Comparison of ENCODE assay signal across 1 cellular context in the genomic region with DNA sequence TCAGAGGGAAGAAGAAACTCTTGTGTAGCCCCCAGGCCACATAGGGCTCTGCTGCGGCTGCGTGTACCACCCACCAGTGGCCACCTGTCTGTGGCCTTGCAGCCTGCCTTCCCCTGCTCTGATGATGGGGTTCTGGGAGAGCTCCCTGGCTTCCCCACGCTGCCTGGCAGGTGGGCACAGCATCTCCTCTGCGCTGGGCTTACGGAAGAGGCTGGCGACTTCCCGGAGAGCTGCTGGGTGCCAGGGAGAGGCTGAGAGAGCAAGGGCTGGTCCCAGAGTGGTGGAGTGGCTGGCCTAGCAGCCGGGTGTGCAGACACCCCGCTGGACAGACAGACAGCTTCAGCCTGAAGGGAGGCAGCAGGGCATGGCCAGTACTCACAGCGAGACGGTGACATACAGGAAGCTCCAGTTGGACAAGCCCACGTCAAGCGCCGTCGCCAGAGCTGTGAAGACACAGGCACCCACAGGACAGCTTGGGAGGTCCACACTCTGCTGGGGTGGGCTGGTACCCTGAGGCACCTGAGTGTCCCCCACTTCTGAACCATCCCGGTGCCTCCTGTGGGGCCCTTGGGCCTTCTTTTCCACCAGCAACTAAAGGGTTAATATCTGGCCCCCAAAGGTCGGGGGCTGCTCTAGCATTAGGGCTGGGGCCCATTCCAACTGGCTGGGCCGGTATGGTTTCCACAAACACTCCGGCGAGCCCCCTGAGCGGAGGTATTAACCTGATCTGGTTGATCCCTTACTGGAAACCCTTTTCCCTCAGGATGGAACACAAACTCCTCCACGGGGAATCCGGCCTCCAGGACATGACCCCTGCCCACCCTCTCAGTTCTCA.
TF ChIP-seq lines count a peak whose summit lies in the region.

No MANE protein-coding gene starts in this region.

TF ChIP-seq in HepG2, 621 proteins besides CTCF, POLR2A, EP300 and RAD21 (continued from another document):
- TF ChIP-seq ZNF460 (CRISPR knock-in tag; IDR thresholded peaks at IDR 0.05; ENCODE audit: borderline replicate concordance) (no peak), JUND (CRISPR knock-in tag; IDR thresholded peaks at IDR 0.05) (no peak), NAIF1 (CRISPR knock-in tag; IDR thresholded peaks at IDR 0.05; ENCODE audit: borderline replicate concordance) (no peak), KLF16 (CRISPR knock-in tag; IDR thresholded peaks at IDR 0.05) (no peak), ZNF143 (CRISPR knock-in tag; IDR thresholded peaks at IDR 0.05) (no peak), RBFOX2 (IDR thresholded peaks at IDR 0.05; ENCODE audit: low read depth, low read length) (peak; percentile 43; the same call in 1 of the 2 replicates), NR3C1 (CRISPR knock-in tag; IDR thresholded peaks at IDR 0.05) (no peak), ZNF788 (CRISPR knock-in tag; IDR thresholded peaks at IDR 0.05; ENCODE audit: borderline replicate concordance) (no peak), HES4 (CRISPR knock-in tag; IDR thresholded peaks at IDR 0.05; ENCODE audit: borderline replicate concordance) (0 out of 2 replicates have a peak, but pooled peaks have one; percentile 39), AHR (CRISPR knock-in tag; IDR thresholded peaks at IDR 0.05) (no peak), REL (CRISPR knock-in tag; conservative IDR thresholded peaks at IDR 0.05) (no peak), HDAC6 (IDR thresholded peaks at IDR 0.05; ENCODE audit: low read depth, low read length) (no peak), IRX3 (CRISPR knock-in tag; IDR thresholded peaks at IDR 0.05; ENCODE audit: borderline replicate concordance, low read depth) (no peak), SIX4 (CRISPR knock-in tag; IDR thresholded peaks at IDR 0.05) (no peak), ZNF768 (CRISPR knock-in tag; IDR thresholded peaks at IDR 0.05) (peak; percentile 40; the same call in 1 of the 2 replicates), ZC3H4 (CRISPR knock-in tag; IDR thresholded peaks at IDR 0.05; ENCODE audit: borderline replicate concordance) (no peak), BHLHE40 (IDR thresholded peaks at IDR 0.05; ENCODE audit: low read length) (no peak), NONO (IDR thresholded peaks at IDR 0.05) (no peak), NONO (CRISPR knock-in tag; conservative IDR thresholded peaks at IDR 0.05) (no peak), LCORL (IDR thresholded peaks at IDR 0.05) (no peak), LCORL (CRISPR knock-in tag; IDR thresholded peaks at IDR 0.05) (no peak), WIZ (CRISPR knock-in tag; IDR thresholded peaks at IDR 0.05) (no peak), FIP1L1 (IDR thresholded peaks at IDR 0.05; ENCODE audit: borderline replicate concordance, insufficient read depth, low read depth, low read length) (no peak), TBX2 (CRISPR knock-in tag; IDR thresholded peaks at IDR 0.05; ENCODE audit: borderline replicate concordance) (no peak), GABPA (IDR thresholded peaks at IDR 0.05; ENCODE audit: low read depth, low read length) (no peak), GABPA (CRISPR knock-in tag; IDR thresholded peaks at IDR 0.05; ENCODE audit: low read depth) (no peak), ZNF235 (CRISPR knock-in tag; IDR thresholded peaks at IDR 0.05; ENCODE audit: borderline replicate concordance) (no peak), SMARCE1 (IDR thresholded peaks at IDR 0.05; ENCODE audit: borderline replicate concordance) (no peak), CHD4 (IDR thresholded peaks at IDR 0.05; ENCODE audit: borderline replicate concordance, low read length) (no peak), MED8 (CRISPR knock-in tag; IDR thresholded peaks at IDR 0.05; ENCODE audit: insufficient replicate concordance) (peak; percentile 39)
- TF ChIP-seq, protein P1, sequence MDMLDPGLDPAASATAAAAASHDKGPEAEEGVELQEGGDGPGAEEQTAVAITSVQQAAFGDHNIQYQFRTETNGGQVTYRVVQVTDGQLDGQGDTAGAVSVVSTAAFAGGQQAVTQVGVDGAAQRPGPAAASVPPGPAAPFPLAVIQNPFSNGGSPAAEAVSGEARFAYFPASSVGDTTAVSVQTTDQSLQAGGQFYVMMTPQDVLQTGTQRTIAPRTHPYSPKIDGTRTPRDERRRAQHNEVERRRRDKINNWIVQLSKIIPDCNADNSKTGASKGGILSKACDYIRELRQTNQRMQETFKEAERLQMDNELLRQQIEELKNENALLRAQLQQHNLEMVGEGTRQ (IDR thresholded peaks at IDR 0.05; ENCODE audit: low read depth, low read length) = no peak
- TF ChIP-seq, protein P1 (CRISPR knock-in tag; IDR thresholded peaks at IDR 0.05; ENCODE audit: borderline replicate concordance) = no peak
- TF ChIP-seq, protein P2, sequence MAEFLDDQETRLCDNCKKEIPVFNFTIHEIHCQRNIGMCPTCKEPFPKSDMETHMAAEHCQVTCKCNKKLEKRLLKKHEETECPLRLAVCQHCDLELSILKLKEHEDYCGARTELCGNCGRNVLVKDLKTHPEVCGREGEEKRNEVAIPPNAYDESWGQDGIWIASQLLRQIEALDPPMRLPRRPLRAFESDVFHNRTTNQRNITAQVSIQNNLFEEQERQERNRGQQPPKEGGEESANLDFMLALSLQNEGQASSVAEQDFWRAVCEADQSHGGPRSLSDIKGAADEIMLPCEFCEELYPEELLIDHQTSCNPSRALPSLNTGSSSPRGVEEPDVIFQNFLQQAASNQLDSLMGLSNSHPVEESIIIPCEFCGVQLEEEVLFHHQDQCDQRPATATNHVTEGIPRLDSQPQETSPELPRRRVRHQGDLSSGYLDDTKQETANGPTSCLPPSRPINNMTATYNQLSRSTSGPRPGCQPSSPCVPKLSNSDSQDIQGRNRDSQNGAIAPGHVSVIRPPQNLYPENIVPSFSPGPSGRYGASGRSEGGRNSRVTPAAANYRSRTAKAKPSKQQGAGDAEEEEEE (CRISPR knock-in tag; IDR thresholded peaks at IDR 0.05; ENCODE audit: borderline replicate concordance) = no peak
- TF ChIP-seq, protein P3, sequence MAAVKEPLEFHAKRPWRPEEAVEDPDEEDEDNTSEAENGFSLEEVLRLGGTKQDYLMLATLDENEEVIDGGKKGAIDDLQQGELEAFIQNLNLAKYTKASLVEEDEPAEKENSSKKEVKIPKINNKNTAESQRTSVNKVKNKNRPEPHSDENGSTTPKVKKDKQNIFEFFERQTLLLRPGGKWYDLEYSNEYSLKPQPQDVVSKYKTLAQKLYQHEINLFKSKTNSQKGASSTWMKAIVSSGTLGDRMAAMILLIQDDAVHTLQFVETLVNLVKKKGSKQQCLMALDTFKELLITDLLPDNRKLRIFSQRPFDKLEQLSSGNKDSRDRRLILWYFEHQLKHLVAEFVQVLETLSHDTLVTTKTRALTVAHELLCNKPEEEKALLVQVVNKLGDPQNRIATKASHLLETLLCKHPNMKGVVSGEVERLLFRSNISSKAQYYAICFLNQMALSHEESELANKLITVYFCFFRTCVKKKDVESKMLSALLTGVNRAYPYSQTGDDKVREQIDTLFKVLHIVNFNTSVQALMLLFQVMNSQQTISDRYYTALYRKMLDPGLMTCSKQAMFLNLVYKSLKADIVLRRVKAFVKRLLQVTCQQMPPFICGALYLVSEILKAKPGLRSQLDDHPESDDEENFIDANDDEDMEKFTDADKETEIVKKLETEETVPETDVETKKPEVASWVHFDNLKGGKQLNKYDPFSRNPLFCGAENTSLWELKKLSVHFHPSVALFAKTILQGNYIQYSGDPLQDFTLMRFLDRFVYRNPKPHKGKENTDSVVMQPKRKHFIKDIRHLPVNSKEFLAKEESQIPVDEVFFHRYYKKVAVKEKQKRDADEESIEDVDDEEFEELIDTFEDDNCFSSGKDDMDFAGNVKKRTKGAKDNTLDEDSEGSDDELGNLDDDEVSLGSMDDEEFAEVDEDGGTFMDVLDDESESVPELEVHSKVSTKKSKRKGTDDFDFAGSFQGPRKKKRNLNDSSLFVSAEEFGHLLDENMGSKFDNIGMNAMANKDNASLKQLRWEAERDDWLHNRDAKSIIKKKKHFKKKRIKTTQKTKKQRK (IDR thresholded peaks at IDR 0.05; ENCODE audit: low read length) = no peak
- TF ChIP-seq, protein P4, sequence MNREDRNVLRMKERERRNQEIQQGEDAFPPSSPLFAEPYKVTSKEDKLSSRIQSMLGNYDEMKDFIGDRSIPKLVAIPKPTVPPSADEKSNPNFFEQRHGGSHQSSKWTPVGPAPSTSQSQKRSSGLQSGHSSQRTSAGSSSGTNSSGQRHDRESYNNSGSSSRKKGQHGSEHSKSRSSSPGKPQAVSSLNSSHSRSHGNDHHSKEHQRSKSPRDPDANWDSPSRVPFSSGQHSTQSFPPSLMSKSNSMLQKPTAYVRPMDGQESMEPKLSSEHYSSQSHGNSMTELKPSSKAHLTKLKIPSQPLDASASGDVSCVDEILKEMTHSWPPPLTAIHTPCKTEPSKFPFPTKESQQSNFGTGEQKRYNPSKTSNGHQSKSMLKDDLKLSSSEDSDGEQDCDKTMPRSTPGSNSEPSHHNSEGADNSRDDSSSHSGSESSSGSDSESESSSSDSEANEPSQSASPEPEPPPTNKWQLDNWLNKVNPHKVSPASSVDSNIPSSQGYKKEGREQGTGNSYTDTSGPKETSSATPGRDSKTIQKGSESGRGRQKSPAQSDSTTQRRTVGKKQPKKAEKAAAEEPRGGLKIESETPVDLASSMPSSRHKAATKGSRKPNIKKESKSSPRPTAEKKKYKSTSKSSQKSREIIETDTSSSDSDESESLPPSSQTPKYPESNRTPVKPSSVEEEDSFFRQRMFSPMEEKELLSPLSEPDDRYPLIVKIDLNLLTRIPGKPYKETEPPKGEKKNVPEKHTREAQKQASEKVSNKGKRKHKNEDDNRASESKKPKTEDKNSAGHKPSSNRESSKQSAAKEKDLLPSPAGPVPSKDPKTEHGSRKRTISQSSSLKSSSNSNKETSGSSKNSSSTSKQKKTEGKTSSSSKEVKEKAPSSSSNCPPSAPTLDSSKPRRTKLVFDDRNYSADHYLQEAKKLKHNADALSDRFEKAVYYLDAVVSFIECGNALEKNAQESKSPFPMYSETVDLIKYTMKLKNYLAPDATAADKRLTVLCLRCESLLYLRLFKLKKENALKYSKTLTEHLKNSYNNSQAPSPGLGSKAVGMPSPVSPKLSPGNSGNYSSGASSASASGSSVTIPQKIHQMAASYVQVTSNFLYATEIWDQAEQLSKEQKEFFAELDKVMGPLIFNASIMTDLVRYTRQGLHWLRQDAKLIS (CRISPR knock-in tag; IDR thresholded peaks at IDR 0.05) = no peak
- TF ChIP-seq, protein P5, sequence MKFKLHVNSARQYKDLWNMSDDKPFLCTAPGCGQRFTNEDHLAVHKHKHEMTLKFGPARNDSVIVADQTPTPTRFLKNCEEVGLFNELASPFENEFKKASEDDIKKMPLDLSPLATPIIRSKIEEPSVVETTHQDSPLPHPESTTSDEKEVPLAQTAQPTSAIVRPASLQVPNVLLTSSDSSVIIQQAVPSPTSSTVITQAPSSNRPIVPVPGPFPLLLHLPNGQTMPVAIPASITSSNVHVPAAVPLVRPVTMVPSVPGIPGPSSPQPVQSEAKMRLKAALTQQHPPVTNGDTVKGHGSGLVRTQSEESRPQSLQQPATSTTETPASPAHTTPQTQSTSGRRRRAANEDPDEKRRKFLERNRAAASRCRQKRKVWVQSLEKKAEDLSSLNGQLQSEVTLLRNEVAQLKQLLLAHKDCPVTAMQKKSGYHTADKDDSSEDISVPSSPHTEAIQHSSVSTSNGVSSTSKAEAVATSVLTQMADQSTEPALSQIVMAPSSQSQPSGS (CRISPR knock-in tag; IDR thresholded peaks at IDR 0.05) = no peak
- TF ChIP-seq, protein P6, sequence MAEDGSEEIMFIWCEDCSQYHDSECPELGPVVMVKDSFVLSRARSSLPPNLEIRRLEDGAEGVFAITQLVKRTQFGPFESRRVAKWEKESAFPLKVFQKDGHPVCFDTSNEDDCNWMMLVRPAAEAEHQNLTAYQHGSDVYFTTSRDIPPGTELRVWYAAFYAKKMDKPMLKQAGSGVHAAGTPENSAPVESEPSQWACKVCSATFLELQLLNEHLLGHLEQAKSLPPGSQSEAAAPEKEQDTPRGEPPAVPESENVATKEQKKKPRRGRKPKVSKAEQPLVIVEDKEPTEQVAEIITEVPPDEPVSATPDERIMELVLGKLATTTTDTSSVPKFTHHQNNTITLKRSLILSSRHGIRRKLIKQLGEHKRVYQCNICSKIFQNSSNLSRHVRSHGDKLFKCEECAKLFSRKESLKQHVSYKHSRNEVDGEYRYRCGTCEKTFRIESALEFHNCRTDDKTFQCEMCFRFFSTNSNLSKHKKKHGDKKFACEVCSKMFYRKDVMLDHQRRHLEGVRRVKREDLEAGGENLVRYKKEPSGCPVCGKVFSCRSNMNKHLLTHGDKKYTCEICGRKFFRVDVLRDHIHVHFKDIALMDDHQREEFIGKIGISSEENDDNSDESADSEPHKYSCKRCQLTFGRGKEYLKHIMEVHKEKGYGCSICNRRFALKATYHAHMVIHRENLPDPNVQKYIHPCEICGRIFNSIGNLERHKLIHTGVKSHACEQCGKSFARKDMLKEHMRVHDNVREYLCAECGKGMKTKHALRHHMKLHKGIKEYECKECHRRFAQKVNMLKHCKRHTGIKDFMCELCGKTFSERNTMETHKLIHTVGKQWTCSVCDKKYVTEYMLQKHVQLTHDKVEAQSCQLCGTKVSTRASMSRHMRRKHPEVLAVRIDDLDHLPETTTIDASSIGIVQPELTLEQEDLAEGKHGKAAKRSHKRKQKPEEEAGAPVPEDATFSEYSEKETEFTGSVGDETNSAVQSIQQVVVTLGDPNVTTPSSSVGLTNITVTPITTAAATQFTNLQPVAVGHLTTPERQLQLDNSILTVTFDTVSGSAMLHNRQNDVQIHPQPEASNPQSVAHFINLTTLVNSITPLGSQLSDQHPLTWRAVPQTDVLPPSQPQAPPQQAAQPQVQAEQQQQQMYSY (CRISPR knock-in tag; IDR thresholded peaks at IDR 0.05) = no peak
- TF ChIP-seq, protein P7, sequence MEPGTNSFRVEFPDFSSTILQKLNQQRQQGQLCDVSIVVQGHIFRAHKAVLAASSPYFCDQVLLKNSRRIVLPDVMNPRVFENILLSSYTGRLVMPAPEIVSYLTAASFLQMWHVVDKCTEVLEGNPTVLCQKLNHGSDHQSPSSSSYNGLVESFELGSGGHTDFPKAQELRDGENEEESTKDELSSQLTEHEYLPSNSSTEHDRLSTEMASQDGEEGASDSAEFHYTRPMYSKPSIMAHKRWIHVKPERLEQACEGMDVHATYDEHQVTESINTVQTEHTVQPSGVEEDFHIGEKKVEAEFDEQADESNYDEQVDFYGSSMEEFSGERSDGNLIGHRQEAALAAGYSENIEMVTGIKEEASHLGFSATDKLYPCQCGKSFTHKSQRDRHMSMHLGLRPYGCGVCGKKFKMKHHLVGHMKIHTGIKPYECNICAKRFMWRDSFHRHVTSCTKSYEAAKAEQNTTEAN (CRISPR knock-in tag; conservative IDR thresholded peaks at IDR 0.05) = no peak
